Comparison of ENCODE assay signal across 8 cellular contexts in genomic region chr5:128714551-128714950, GRCh38.
"Had no signal": no experiment of that assay in that cellular context is flagged by ENCODE, and none has a peak within 500 bp of the region (broad histone marks: within the 10 kb centered on the region; RNA-seq: fewer than 3 reads in every experiment).

No MANE protein-coding gene starts in this region.

- H3K4me2 ChIP-seq: KMS-11 had no signal

- ATAC-seq: HepG2, K562 had no signal

- H3K4me1 Mint-ChIP-seq: IgD-negative memory B cell had no signal

- H3K27ac ChIP-seq: HL-60, KMS-11 had no signal

- H3K4me3 ChIP-seq: K562 had no signal

- H3K9ac ChIP-seq: KMS-11 had no signal

- DNase-seq: IMR-90, KBM-7, KG1 had no signal

- H3K27me3 Mint-ChIP-seq: IgD-negative memory B cell had no signal

- H3K4me3 Mint-ChIP-seq: IgD-negative memory B cell had no signal

- H3K27ac Mint-ChIP-seq: IgD-negative memory B cell had no signal
